8 cellular contexts compared by ENCODE assay signal in genomic region chr15:67023517-67024321, GRCh38. TPM values are rescaled to one million over a fixed set of nuclear protein-coding genes. Genes with fewer than 3 reads are reported as not detected.
DNase-seq lines count a peak whose midpoint lies in the region; ATAC-seq and TF ChIP-seq lines count a peak whose summit lies in the region.

No MANE protein-coding gene starts in this region.

- H3K9me3 Mint-ChIP-seq in osteocyte (ENCODE audit: unreplicated experiment) = no peaks in the 10 kb centered on the region
- no peaks in the 10 kb centered on the region for H3K9me3 Mint-ChIP-seq in effector memory CD8-positive, alpha-beta T cell

- peak; percentile 24 for ATAC-seq in foreskin keratinocyte
- no peak for ATAC-seq in effector memory CD8-positive, alpha-beta T cell (replicated peaks)

- no peak for TF ChIP-seq CTCF in RWPE1 (conservative IDR thresholded peaks at IDR 0.05; ENCODE audit: low read depth)
- no peak for TF ChIP-seq CTCF in foreskin keratinocyte (conservative IDR thresholded peaks at IDR 0.05)
- TF ChIP-seq CTCF in osteocyte (IDR thresholded peaks at IDR 0.05) = no peak

- POLR2A ChIA-PET in RWPE1 (lab: Yijun Ruan, JAX; ENCODE audit: low non-redundant PET) = interaction anchor here (0.6 kb wide), 1 partner anchor 73 kb away, joined by 3 read pairs; no protein-coding TSS in a partner anchor

- H3K9ac ChIP-seq in BLaER1 treated with 17β-estradiol and CSF1 and Interleukin-3, amounts not matched to agents 10 nM and 100 nM = peak overlapping the region; percentile 73 to 90 (median 84)

- no peaks in the 10 kb centered on the region for H3K9me3 ChIP-seq in BLaER1 treated with 17β-estradiol and CSF1 and Interleukin-3, amounts not matched to agents 10 nM and 100 nM (replicated peaks in 1 of 11)

- DNase-seq in RWPE1 (ENCODE audit: low spot score) (no peak), foreskin keratinocyte (no peak), osteocyte (ENCODE audit: extremely low spot score, unreplicated experiment) (no peak), NCI-H2107 (lab: John Stamatoyannopoulos, UW) (no peak), NCI-H2227 (lab: John Stamatoyannopoulos, UW; ENCODE audit: unreplicated experiment) (no peak), HCEC 1CT (no peak)
- DNase-seq in effector memory CD8-positive, alpha-beta T cell = no peak

- no peaks in the 10 kb centered on the region for H3K27me3 ChIP-seq in BLaER1 treated with 17β-estradiol and CSF1 and Interleukin-3, amounts not matched to agents 10 nM and 100 nM
- peaks cover 2% of the 10 kb centered on the region for H3K27me3 ChIP-seq in foreskin keratinocyte

- H3K4me1 ChIP-seq in BLaER1 treated with 17β-estradiol and CSF1 and Interleukin-3, amounts not matched to agents 10 nM and 100 nM = peaks cover 31 to 96% (median 92%) of the 10 kb centered on the region in 10 experiments
- peaks cover 47% of the 10 kb centered on the region for H3K4me1 ChIP-seq in foreskin keratinocyte

- no peak overlapping the region for H3K4me3 Mint-ChIP-seq in osteocyte (ENCODE audit: unreplicated experiment)
- H3K4me3 Mint-ChIP-seq in effector memory CD8-positive, alpha-beta T cell = no peak overlapping the region

- H3K4me2 ChIP-seq in BLaER1 treated with 17β-estradiol and CSF1 and Interleukin-3, amounts not matched to agents 10 nM and 100 nM = peak overlapping the region; percentile 71 to 95 (median 92)

- no peaks in the 10 kb centered on the region for H3K36me3 ChIP-seq in BLaER1 treated with 17β-estradiol and CSF1 and Interleukin-3, amounts not matched to agents 10 nM and 100 nM

- H3K4me3 ChIP-seq in BLaER1 treated with 17β-estradiol and CSF1 and Interleukin-3, amounts not matched to agents 10 nM and 100 nM = peak overlapping the region in 4 of 10 experiments; percentile 15 to 30 (median 16); a peak in 4 of 20 replicates

- CTCF ChIA-PET in RWPE1 (lab: Yijun Ruan, JAX) = interaction anchor here (0.7 kb wide), 1 partner anchor 280 kb away, joined by 4 read pairs; no protein-coding TSS in a partner anchor

- H3K27ac ChIP-seq in BLaER1 treated with 17β-estradiol and CSF1 and Interleukin-3, amounts not matched to agents 10 nM and 100 nM = peak overlapping the region; percentile 89 to 100 (median 96)
- H3K27ac ChIP-seq in RWPE1 (peak overlapping the region; percentile 90), foreskin keratinocyte (peak overlapping the region; percentile 5)

- peaks cover 41% of the 10 kb centered on the region for H3K4me1 Mint-ChIP-seq in osteocyte (ENCODE audit: unreplicated experiment)
- peaks cover 0 to 2% of the 10 kb centered on the region in 2 donors for H3K4me1 Mint-ChIP-seq in effector memory CD8-positive, alpha-beta T cell (ENCODE audit: low read depth in 2 of 2)

- H4K20me1 ChIP-seq in BLaER1 treated with 17β-estradiol and CSF1 and Interleukin-3, amounts not matched to agents 10 nM and 100 nM = no peaks in the 10 kb centered on the region

- H3K27ac Mint-ChIP-seq in osteocyte (ENCODE audit: unreplicated experiment) = peak overlapping the region; percentile 90
- H3K27ac Mint-ChIP-seq in effector memory CD8-positive, alpha-beta T cell = no peak overlapping the region

- no peaks in the 10 kb centered on the region for H3K36me3 Mint-ChIP-seq in osteocyte (ENCODE audit: unreplicated experiment)
- no peaks in the 10 kb centered on the region for H3K36me3 Mint-ChIP-seq in effector memory CD8-positive, alpha-beta T cell (ENCODE audit: insufficient read depth)

- H3K27me3 Mint-ChIP-seq in osteocyte (ENCODE audit: unreplicated experiment) = no peaks in the 10 kb centered on the region
- no peaks in the 10 kb centered on the region for H3K27me3 Mint-ChIP-seq in effector memory CD8-positive, alpha-beta T cell

RNA-seq across cellular contexts. Expression of gene SMAD3, which starts 41.7 kb away (rescaled TPM):
- 49.9 and 57.4 TPM in 2 replicates for total RNA-seq in foreskin keratinocyte
- polyA plus RNA-seq in foreskin keratinocyte = 27.2 and 29.4 TPM in 2 replicates
- 35.8 and 39.7 TPM in 2 replicates for total RNA-seq in osteocyte

Comparison
In these comparisons a context has a peak if more than half of its experiments do, and no peak if none do; other contexts are left out.
1. H3K27ac ChIP-seq: peak in every context shown above with its lines; median percentile 96 in BLaER1 treated with 17β-estradiol and CSF1 and Interleukin-3, amounts not matched to agents 10 nM and 100 nM; 90 in RWPE1; 5 in foreskin keratinocyte.